8 cellular contexts compared by ENCODE assay signal in the genomic region with DNA sequence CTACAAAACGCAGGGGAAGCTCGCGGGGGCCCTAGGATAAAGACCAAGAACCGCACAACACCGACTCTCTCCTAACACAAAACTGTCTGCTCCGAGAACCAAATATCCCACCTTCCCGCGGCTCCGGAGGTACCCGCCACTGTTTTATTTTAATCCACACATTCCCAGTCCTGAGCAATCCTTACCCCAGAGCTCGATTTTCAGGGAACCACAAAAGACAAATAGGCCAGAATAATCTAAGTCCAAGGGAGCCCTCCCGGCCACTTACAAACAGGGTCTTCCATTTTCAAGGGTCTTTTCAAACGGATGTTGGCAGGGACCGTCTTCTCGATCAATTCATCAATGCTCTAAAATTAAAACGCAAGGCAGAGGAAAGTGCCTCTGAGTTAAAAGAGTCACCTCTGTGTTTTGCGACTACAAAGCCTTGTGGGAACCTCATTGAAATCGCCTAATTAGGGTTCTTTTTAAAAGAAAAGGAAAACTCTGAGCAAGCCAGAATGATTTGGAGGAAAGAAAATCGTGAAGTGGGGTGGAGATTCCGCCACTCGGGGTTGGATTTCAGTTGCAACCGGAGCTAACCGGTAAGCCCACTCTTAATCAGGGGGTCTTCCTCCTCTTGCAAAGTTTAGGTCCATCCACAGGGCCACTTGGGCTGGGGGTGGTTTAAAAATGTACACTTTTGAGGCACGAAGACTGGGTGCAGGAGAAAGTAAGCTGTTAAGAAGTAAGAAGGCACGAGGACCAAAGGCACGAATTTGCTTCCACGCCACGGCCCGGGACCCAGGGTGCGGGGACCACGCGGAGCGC. TPM values are rescaled to one million over a fixed set of nuclear protein-coding genes. Genes with fewer than 3 reads are reported as not detected.
DNase-seq lines count a peak whose midpoint lies in the region; ATAC-seq, FAIRE-seq and TF ChIP-seq lines count a peak whose summit lies in the region.

No MANE protein-coding gene starts in this region.

- TF ChIP-seq CTCF in GM23338 (conservative IDR thresholded peaks at IDR 0.05; ENCODE audit: low read depth in 2 of 2): no peak
- TF ChIP-seq CTCF in smooth muscle cell (IDR thresholded peaks at IDR 0.05; ENCODE audit: borderline replicate concordance, insufficient read depth, poor library complexity, severe bottlenecking): no peak
- no peak for TF ChIP-seq CTCF in pancreas (IDR thresholded peaks at IDR 0.05)

- H3K27me3 Mint-ChIP-seq in GM23338 (ENCODE audit: insufficient read depth, low read depth, poor library complexity): peaks cover 18% of the 10 kb centered on the region
- H3K27me3 Mint-ChIP-seq in activated CD4-positive, alpha-beta T cell treated with anti-CD3 and anti-CD28 coated beads, Interleukin-2, amount 10 ng/mL, durations not matched to agents 7 days and 5 days: peaks cover 73% of the 10 kb centered on the region

- 3% methylated on average over 33 of the region's 33 CpGs for WGBS in smooth muscle cell (ENCODE audit: low lambda C conversion rate)
- whole genome bisulfite sequencing in pancreas, 2 donors: 15 to 17% methylated on average over 33 of the region's 33 CpGs

- H3K9me2 ChIP-seq in GM23338 (ENCODE audit: insufficient read depth): 0 out of 2 replicates have a peak, but pooled peaks cover 3% of the 10 kb centered on the region

- peak overlapping the region; percentile 96 for H3K4me3 Mint-ChIP-seq in GM23338
- H3K4me3 Mint-ChIP-seq in activated CD4-positive, alpha-beta T cell treated with anti-CD3 and anti-CD28 coated beads, Interleukin-2, amount 10 ng/mL, durations not matched to agents 7 days and 5 days: peak overlapping the region; percentile 53

- H3K4me1 Mint-ChIP-seq in GM23338: peaks cover 50% of the 10 kb centered on the region
- peaks cover 20% of the 10 kb centered on the region for H3K4me1 Mint-ChIP-seq in activated CD4-positive, alpha-beta T cell treated with anti-CD3 and anti-CD28 coated beads, Interleukin-2, amount 10 ng/mL, durations not matched to agents 7 days and 5 days

- H3K9ac ChIP-seq in iPS-15b (ENCODE audit: low read depth, low read length) (peak overlapping the region; percentile 56), smooth muscle cell (ENCODE audit: low read depth) (no peak overlapping the region)

- CTCF ChIA-PET in activated CD4-positive, alpha-beta T cell treated with anti-CD3 and anti-CD28 coated beads, Interleukin-2, amount 10 ng/mL, durations not matched to agents 7 days and 5 days (lab: Charles Lee): interaction anchor here (0.5 kb wide), 1 partner anchor 8 kb away, joined by 4 read pairs; no protein-coding TSS in a partner anchor

- H3K4me2 ChIP-seq in GM23338 (peak overlapping the region; percentile 95), smooth muscle cell (peak overlapping the region; percentile 82)

- H3K9me3 ChIP-seq in iPS-15b (ENCODE audit: control insufficient read depth, insufficient read depth, low read length) (no peaks in the 10 kb centered on the region), smooth muscle cell (replicated peaks; ENCODE audit: low read depth) (no peaks in the 10 kb centered on the region), pancreas (no peaks in the 10 kb centered on the region)

- H3K27me3 ChIP-seq in GM23338 (ENCODE audit: insufficient read depth) (peaks cover 10% of the 10 kb centered on the region), iPS-15b (ENCODE audit: control insufficient read depth, insufficient read depth, low read length) (peaks cover 11% of the 10 kb centered on the region), smooth muscle cell (ENCODE audit: low read depth) (peaks cover 53% of the 10 kb centered on the region), pancreas (peaks cover 0 to 18% (median 1%) of the 10 kb centered on the region in 4 donors)

- H3F3A ChIP-seq in GM23338 (replicated peaks; ENCODE audit: low read depth): peaks cover 4% of the 10 kb centered on the region; the same call in 1 of the 2 replicates
- H3F3A ChIP-seq in smooth muscle cell (ENCODE audit: low read depth): no peaks in the 10 kb centered on the region

- peak overlapping the region; percentile 81 for H3K4me3 ChIP-seq in GM23338
- peak overlapping the region; percentile 59 for H3K4me3 ChIP-seq in iPS-15b (ENCODE audit: low read depth, low read length)
- H3K4me3 ChIP-seq in smooth muscle cell: peak overlapping the region; percentile 54
- peak overlapping the region in 2 of 4 donors; percentile 37 to 44 for H3K4me3 ChIP-seq in pancreas

- peaks cover 46% of the 10 kb centered on the region for H4K20me1 ChIP-seq in GM23338 (replicated peaks; ENCODE audit: insufficient read depth)
- no peaks in the 10 kb centered on the region for H4K20me1 ChIP-seq in smooth muscle cell (ENCODE audit: low read depth)

- H3K4me1 ChIP-seq in GM23338 (ENCODE audit: insufficient read depth): peaks cover 44% of the 10 kb centered on the region
- H3K4me1 ChIP-seq in iPS-15b (ENCODE audit: control insufficient read depth, insufficient read depth, low read length): peaks cover 3% of the 10 kb centered on the region
- H3K4me1 ChIP-seq in smooth muscle cell (ENCODE audit: low read depth): peaks cover 3% of the 10 kb centered on the region
- H3K4me1 ChIP-seq in pancreas: peaks cover 0 to 4% (median 0%) of the 10 kb centered on the region in 3 donors

- H3K27ac ChIP-seq in GM23338 (ENCODE audit: low read depth): no peak overlapping the region
- no peak overlapping the region for H3K27ac ChIP-seq in smooth muscle cell (ENCODE audit: low read depth)
- H3K27ac ChIP-seq in pancreas: no peak overlapping the region

- no peak for FAIRE-seq in pancreas (lab: Jason Lieb, UNC)

- POLR2A ChIA-PET in activated CD4-positive, alpha-beta T cell treated with anti-CD3 and anti-CD28 coated beads, Interleukin-2, amount 10 ng/mL, durations not matched to agents 7 days and 5 days (lab: Charles Lee): no interaction called here

- H3K79me2 ChIP-seq in GM23338 (replicated peaks; ENCODE audit: insufficient read depth) (peaks cover 89% of the 10 kb centered on the region), smooth muscle cell (ENCODE audit: low read depth) (no peaks in the 10 kb centered on the region)

- peaks cover 29% of the 10 kb centered on the region for H3K36me3 Mint-ChIP-seq in GM23338 (ENCODE audit: low read depth)
- H3K36me3 Mint-ChIP-seq in activated CD4-positive, alpha-beta T cell treated with anti-CD3 and anti-CD28 coated beads, Interleukin-2, amount 10 ng/mL, durations not matched to agents 7 days and 5 days (ENCODE audit: low read depth): peaks cover 3% of the 10 kb centered on the region

- ATAC-seq in GM23338: peak; percentile 1; the same call in 2 of the 3 replicates
- no peak for ATAC-seq in GM21447 (IDR thresholded peaks at IDR 0.05; ENCODE audit: unreplicated experiment)
- ATAC-seq in pancreas: no peak
- no peak for ATAC-seq in HG02798 (IDR thresholded peaks at IDR 0.05; ENCODE audit: poor library complexity, unreplicated experiment)

- H2AFZ ChIP-seq in GM23338: no peak overlapping the region
- H2AFZ ChIP-seq in smooth muscle cell (ENCODE audit: low read depth): no peak overlapping the region

- H3K36me3 ChIP-seq in GM23338 (ENCODE audit: insufficient read depth) (peaks cover 5% of the 10 kb centered on the region; the same call in 1 of the 2 replicates), iPS-15b (ENCODE audit: control insufficient read depth, insufficient read depth, low read length) (no peaks in the 10 kb centered on the region), smooth muscle cell (ENCODE audit: low read depth) (no peaks in the 10 kb centered on the region), pancreas (no peaks in the 10 kb centered on the region)

- H3K27ac Mint-ChIP-seq in GM23338: peak overlapping the region; percentile 76
- H3K27ac Mint-ChIP-seq in activated CD4-positive, alpha-beta T cell treated with anti-CD3 and anti-CD28 coated beads, Interleukin-2, amount 10 ng/mL, durations not matched to agents 7 days and 5 days: no peak overlapping the region

- 0 out of 3 replicates have a peak, but pooled peaks cover 5% of the 10 kb centered on the region for H3K9me3 Mint-ChIP-seq in GM23338
- H3K9me3 Mint-ChIP-seq in activated CD4-positive, alpha-beta T cell treated with anti-CD3 and anti-CD28 coated beads, Interleukin-2, amount 10 ng/mL, durations not matched to agents 7 days and 5 days: no peaks in the 10 kb centered on the region

- DNase-seq in GM23338 (ENCODE audit: low spot score) (peak; percentile 31), smooth muscle cell (lab: John Stamatoyannopoulos, UW; ENCODE audit: unreplicated experiment) (no peak), pancreas (no peak), NCI-H2196 (lab: John Stamatoyannopoulos, UW; ENCODE audit: unreplicated experiment) (no peak)
- DNase-seq in activated CD4-positive, alpha-beta T cell treated with anti-CD3 and anti-CD28 coated beads, Interleukin-2, amount 10 ng/mL, durations not matched to agents 7 days and 5 days: no peak

- intact Hi-C loops in pancreas (cut with DNase I): no loop called here

TF ChIP-seq in GM23338, 12 proteins besides CTCF, POLR2A, EP300 and RAD21 (continues in another document):
- TF ChIP-seq ZNF114 (CRISPR knock-in tag; IDR thresholded peaks at IDR 0.05) (no peak), POLR2AphosphoS5 (IDR thresholded peaks at IDR 0.05; ENCODE audit: low read depth) (no peak), ZNF331 (CRISPR knock-in tag; IDR thresholded peaks at IDR 0.05; ENCODE audit: low read depth) (no peak)

RNA-seq across cellular contexts. Expression of a gene that starts 1.0 kb away (rescaled TPM):
- 133 and 139 TPM in 2 replicates for total RNA-seq in GM23338 (2014; rRNA removed; shearing (Covaris generic))
- 63.5 and 71.9 TPM in 2 replicates for polyA plus RNA-seq in GM23338 (2016; fragmentation: Nextera tagmentation; extraction: Ambion mirVana)
- under 1 TPM; 0.50 to 0.69 TPM for total RNA-seq in activated CD4-positive, alpha-beta T cell treated with anti-CD3 and anti-CD28 coated beads, Interleukin-2, amount 10 ng/mL, durations not matched to agents 7 days and 5 days
- total RNA-seq in smooth muscle cell: 0.13 and 0.40 TPM in 2 replicates
- 0.45 and 0.72 TPM in 2 replicates for polyA plus RNA-seq in smooth muscle cell
- total RNA-seq in pancreas: under 1 TPM in 3 of 6 donors, not detected in 3; 0.15 to 0.60 (median 0.47) TPM
- 1 to 10 TPM in 1 of 2 donors, under 1 TPM in 1; 0.19 to 1.2 TPM for polyA plus RNA-seq in pancreas

Comparison
In these comparisons a context has a peak if more than half of its experiments do, and no peak if none do; other contexts are left out.
1. RNA of a gene that starts 1.0 kb away (total RNA-seq): 133 to 139 TPM in GM23338; 0.50 to 0.69 TPM in activated CD4-positive, alpha-beta T cell treated with anti-CD3 and anti-CD28 coated beads, Interleukin-2, amount 10 ng/mL, durations not matched to agents 7 days and 5 days, 0.15 to 0.60 TPM in pancreas and 0.13 to 0.40 TPM in smooth muscle cell; every median in the first group is over 10 times any median in the second.